In the genomic region with DNA sequence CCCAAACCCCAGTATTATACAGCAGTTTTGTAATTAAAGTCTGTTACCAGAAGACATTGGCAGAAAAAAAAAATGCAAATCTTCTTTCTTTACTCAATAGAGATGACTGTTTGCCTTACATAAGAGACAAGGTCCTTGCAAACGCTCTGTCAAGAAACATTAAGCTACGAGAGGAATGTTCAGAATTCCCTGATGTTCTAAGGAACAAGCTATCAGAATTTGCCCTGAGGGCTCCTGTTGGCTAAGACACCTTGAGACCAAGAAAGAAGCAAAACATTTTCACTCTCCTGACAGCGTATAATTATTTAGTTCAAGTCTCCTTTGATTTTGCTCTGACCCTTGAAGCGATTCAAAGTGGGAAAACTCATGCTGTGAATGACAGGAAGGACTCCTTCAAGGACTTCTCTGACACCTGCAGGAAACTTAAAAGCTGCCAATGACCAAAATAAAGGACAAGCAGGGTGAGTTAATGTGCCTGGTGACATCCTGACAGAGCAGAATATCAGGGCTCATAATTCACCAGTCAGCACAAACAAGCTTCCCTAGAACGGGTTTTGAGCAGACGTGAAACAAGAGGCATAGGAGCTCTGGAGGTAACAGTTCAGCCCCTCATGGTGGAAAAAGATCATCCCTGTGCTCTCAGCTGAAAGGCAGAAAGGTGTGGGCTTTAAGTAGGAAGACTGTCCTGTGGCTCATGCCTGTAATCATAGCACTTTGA, we compare ENCODE assay signal across 10 cellular contexts. TPM values are rescaled to one million over a fixed set of nuclear protein-coding genes. Genes with fewer than 3 reads are reported as not detected.
DNase-seq lines count a peak whose midpoint lies in the region; ATAC-seq and TF ChIP-seq lines count a peak whose summit lies in the region.
"Had no signal": no experiment of that assay in that cellular context is flagged by ENCODE, and none has a peak within 500 bp of the region (broad histone marks: within the 10 kb centered on the region; RNA-seq: fewer than 3 reads in every experiment).

No MANE protein-coding gene starts in this region.

- no peaks in the 10 kb centered on the region for H3K27me3 Mint-ChIP-seq in T-helper 2 cell treated with Interferon-gamma antibody and Interleukin-4, amounts not matched to agents 5 μg/mL and 100 μg/mL, for 36 hours (ENCODE audit: low read depth)
- H3K27me3 Mint-ChIP-seq in activated CD4-positive, alpha-beta memory T cell treated with anti-CD3 and anti-CD28 coated beads, Interleukin-2, amount 10 ng/mL, durations not matched to agents 7 days and 5 days: no peaks in the 10 kb centered on the region

- intact Hi-C loops in ovary (cut with DNase I): loop anchor here in 1 of 4 donors (10.0 kb wide), 1 partner anchor 56 kb away; a partner anchor contains a TSS

- peaks cover 7% of the 10 kb centered on the region for H3K9me3 Mint-ChIP-seq in T-helper 2 cell treated with Interferon-gamma antibody and Interleukin-4, amounts not matched to agents 5 μg/mL and 100 μg/mL, for 36 hours
- H3K9me3 Mint-ChIP-seq in activated CD4-positive, alpha-beta memory T cell treated with anti-CD3 and anti-CD28 coated beads, Interleukin-2, amount 10 ng/mL, durations not matched to agents 7 days and 5 days: peaks cover 2% of the 10 kb centered on the region

- H3K27me3 ChIP-seq in ovary: no peaks in the 10 kb centered on the region

- peaks cover 3% of the 10 kb centered on the region for H3K4me1 ChIP-seq in ovary (ENCODE audit: insufficient read depth)

- H3K4me3 ChIP-seq in ovary: no peak overlapping the region

- peak overlapping the region; percentile 99 for H3K4me3 Mint-ChIP-seq in T-helper 2 cell treated with Interferon-gamma antibody and Interleukin-4, amounts not matched to agents 5 μg/mL and 100 μg/mL, for 36 hours
- H3K4me3 Mint-ChIP-seq in activated CD4-positive, alpha-beta memory T cell treated with anti-CD3 and anti-CD28 coated beads, Interleukin-2, amount 10 ng/mL, durations not matched to agents 7 days and 5 days: peak overlapping the region; percentile 92

- no peak for TF ChIP-seq CTCF in ovary (IDR thresholded peaks at IDR 0.05)

- no peak for ATAC-seq in HG03354 (IDR thresholded peaks at IDR 0.05; ENCODE audit: poor library complexity, severe bottlenecking, unreplicated experiment)

- no peaks in the 10 kb centered on the region for H3K36me3 ChIP-seq in ovary

- peaks cover 60% of the 10 kb centered on the region for H3K4me1 Mint-ChIP-seq in T-helper 2 cell treated with Interferon-gamma antibody and Interleukin-4, amounts not matched to agents 5 μg/mL and 100 μg/mL, for 36 hours (ENCODE audit: low read depth)
- peaks cover 74% of the 10 kb centered on the region for H3K4me1 Mint-ChIP-seq in activated CD4-positive, alpha-beta memory T cell treated with anti-CD3 and anti-CD28 coated beads, Interleukin-2, amount 10 ng/mL, durations not matched to agents 7 days and 5 days

- DNase-seq in T-helper 2 cell treated with Interferon-gamma antibody and Interleukin-4, amounts not matched to agents 5 μg/mL and 100 μg/mL, for 36 hours (ENCODE audit: low spot score): no peak
- DNase-seq in T-helper 2 cell (no peak), iris pigment epithelial cell (ENCODE audit: low read depth) (peak; percentile 41), substantia nigra (lab: John Stamatoyannopoulos, UW) (no peak), ovary (no peak), NCI-H187 (lab: John Stamatoyannopoulos, UW) (no peak)
- DNase-seq in activated CD4-positive, alpha-beta memory T cell treated with anti-CD3 and anti-CD28 coated beads, Interleukin-2, amount 10 ng/mL, durations not matched to agents 7 days and 5 days: no peak
- DNase-seq: NCI-H226, occipital lobe had no signal

- TF ChIP-seq EP300 in ovary (IDR thresholded peaks at IDR 0.05): no peak

- CTCF ChIA-PET in activated CD4-positive, alpha-beta memory T cell treated with anti-CD3 and anti-CD28 coated beads, Interleukin-2, amount 10 ng/mL, durations not matched to agents 7 days and 5 days (lab: Charles Lee): interaction anchor here (0.9 to 8.7 kb wide), 20 partner anchors 11 to 239 kb away, joined by 3 to 111 read pairs (median 4); a partner anchor contains a TSS

- POLR2A ChIA-PET in activated CD4-positive, alpha-beta memory T cell treated with anti-CD3 and anti-CD28 coated beads, Interleukin-2, amount 10 ng/mL, durations not matched to agents 7 days and 5 days (lab: Charles Lee): interaction anchor here (1.0 to 8.6 kb wide), 26 partner anchors 9 to 584 kb away, joined by 3 to 121 read pairs (median 6); a partner anchor contains a TSS

- peaks cover 49% of the 10 kb centered on the region for H3K36me3 Mint-ChIP-seq in T-helper 2 cell treated with Interferon-gamma antibody and Interleukin-4, amounts not matched to agents 5 μg/mL and 100 μg/mL, for 36 hours (ENCODE audit: low read depth)
- peaks cover 52% of the 10 kb centered on the region for H3K36me3 Mint-ChIP-seq in activated CD4-positive, alpha-beta memory T cell treated with anti-CD3 and anti-CD28 coated beads, Interleukin-2, amount 10 ng/mL, durations not matched to agents 7 days and 5 days (ENCODE audit: low read depth)

- TF ChIP-seq POLR2A in ovary (IDR thresholded peaks at IDR 0.05): no peak

- H3K27ac ChIP-seq in substantia nigra (ENCODE audit: low read depth, low read length, poor library complexity, severe bottlenecking) (peak overlapping the region; percentile 4), ovary (no peak overlapping the region)

- H3K27ac Mint-ChIP-seq in T-helper 2 cell treated with Interferon-gamma antibody and Interleukin-4, amounts not matched to agents 5 μg/mL and 100 μg/mL, for 36 hours: peak overlapping the region; percentile 94
- peak overlapping the region; percentile 97 for H3K27ac Mint-ChIP-seq in activated CD4-positive, alpha-beta memory T cell treated with anti-CD3 and anti-CD28 coated beads, Interleukin-2, amount 10 ng/mL, durations not matched to agents 7 days and 5 days

- WGBS in ovary, 3 donors: 65 to 71% (median 65%) methylated on average over 6 of the region's 6 CpGs

- H3K9me3 ChIP-seq in ovary: no peaks in the 10 kb centered on the region

RNA-seq across cellular contexts. Expression of a gene that starts 2.5 kb away (rescaled TPM):
- total RNA-seq in activated CD4-positive, alpha-beta memory T cell treated with anti-CD3 and anti-CD28 coated beads, Interleukin-2, amount 10 ng/mL, durations not matched to agents 7 days and 5 days: 100 to 1,000 TPM; 144 to 156 TPM
- total RNA-seq in ovary: 10 to 100 TPM; 22.9 to 65.5 (median 53.1) TPM
- polyA plus RNA-seq in ovary: 10 to 100 TPM; 27.4 to 60.5 TPM

RNA-seq across cellular contexts. Expression of a gene that starts 19.2 kb away (rescaled TPM):
- 10 to 100 TPM; 82.8 to 92.9 TPM for total RNA-seq in activated CD4-positive, alpha-beta memory T cell treated with anti-CD3 and anti-CD28 coated beads, Interleukin-2, amount 10 ng/mL, durations not matched to agents 7 days and 5 days
- 10 to 100 TPM; 42.6 to 55.6 (median 48.6) TPM for total RNA-seq in ovary
- polyA plus RNA-seq in ovary: 10 to 100 TPM; 28.8 to 42.4 TPM

RNA-seq across cellular contexts. Expression of a gene that starts 27.7 kb away (rescaled TPM):
- 10 to 100 TPM; 74.9 to 84.2 TPM for total RNA-seq in activated CD4-positive, alpha-beta memory T cell treated with anti-CD3 and anti-CD28 coated beads, Interleukin-2, amount 10 ng/mL, durations not matched to agents 7 days and 5 days
- 10 to 100 TPM; 25.2 to 45.7 (median 27.8) TPM for total RNA-seq in ovary
- polyA plus RNA-seq in ovary: 10 to 100 TPM; 17.4 to 22.6 TPM

RNA-seq across cellular contexts. Expression of a gene that starts 36.0 kb away (rescaled TPM):
- total RNA-seq in activated CD4-positive, alpha-beta memory T cell treated with anti-CD3 and anti-CD28 coated beads, Interleukin-2, amount 10 ng/mL, durations not matched to agents 7 days and 5 days: 100 to 1,000 TPM; 103 to 116 TPM
- 100 to 1,000 TPM in 1 of 7 donors, 10 to 100 TPM in 6; 31.0 to 125 (median 67.4) TPM for total RNA-seq in ovary
- 10 to 100 TPM; 35.1 to 67.9 TPM for polyA plus RNA-seq in ovary

RNA-seq across cellular contexts. Expression of a gene that starts 44.2 kb away (rescaled TPM):
- total RNA-seq in activated CD4-positive, alpha-beta memory T cell treated with anti-CD3 and anti-CD28 coated beads, Interleukin-2, amount 10 ng/mL, durations not matched to agents 7 days and 5 days: under 1 TPM in 1 of 2 experiments, not detected in 1; 0.18 TPM
- not detected for total RNA-seq in ovary
- not detected for polyA plus RNA-seq in ovary
